1 cellular context compared by ENCODE assay signal in the genomic region with DNA sequence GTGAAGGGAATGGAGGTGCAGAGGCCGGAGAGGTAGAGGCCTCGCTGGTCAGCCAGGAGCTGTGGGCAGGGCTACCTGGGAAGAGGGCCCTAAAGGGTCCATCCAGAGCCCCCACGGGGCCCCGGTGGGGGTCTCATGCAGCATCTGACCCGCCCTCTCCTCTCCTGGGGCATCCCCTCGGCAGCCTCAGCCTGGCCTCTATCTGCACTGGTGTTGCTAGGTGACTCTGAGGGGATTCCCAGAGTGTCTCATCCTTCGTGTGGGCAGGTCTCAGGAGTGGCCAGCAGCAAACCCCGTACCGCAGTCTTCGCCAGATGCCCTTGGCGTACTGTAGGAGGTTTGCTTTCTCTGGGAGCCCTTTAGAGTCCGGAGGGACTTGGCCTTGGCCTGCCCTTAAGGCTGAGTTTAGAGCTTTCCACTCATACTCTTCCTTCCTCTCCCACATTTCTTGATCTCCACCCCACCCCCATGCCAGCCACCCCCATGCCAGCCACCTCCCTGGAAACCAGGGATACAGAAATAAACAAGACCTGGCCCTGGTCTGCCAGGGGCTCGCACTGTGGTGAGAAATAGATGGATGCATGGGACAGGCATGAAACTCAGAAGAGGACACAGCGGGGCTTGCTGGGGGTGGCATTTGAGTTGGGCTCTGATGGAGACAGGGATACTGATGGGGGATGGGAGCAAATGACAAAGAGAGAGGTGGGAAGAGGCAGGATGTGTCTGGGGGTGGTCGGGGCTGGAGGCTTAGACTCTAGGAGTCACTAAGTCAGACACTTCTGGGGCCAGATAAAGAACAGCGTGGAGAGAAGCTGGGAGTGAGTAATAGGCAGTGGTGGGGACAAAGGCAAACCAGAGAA.
TF ChIP-seq lines count a peak whose summit lies in the region.

No MANE protein-coding gene starts in this region.

TF ChIP-seq in WTC11, 78 proteins besides CTCF, POLR2A, EP300 and RAD21:
- TF ChIP-seq, protein P1, sequence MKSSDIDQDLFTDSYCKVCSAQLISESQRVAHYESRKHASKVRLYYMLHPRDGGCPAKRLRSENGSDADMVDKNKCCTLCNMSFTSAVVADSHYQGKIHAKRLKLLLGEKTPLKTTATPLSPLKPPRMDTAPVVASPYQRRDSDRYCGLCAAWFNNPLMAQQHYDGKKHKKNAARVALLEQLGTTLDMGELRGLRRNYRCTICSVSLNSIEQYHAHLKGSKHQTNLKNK (CRISPR knock-in tag; IDR thresholded peaks at IDR 0.05): no peak
- no peak for TF ChIP-seq TEAD1 (CRISPR knock-in tag; IDR thresholded peaks at IDR 0.05)
- no peak for TF ChIP-seq EMX1 (CRISPR knock-in tag; IDR thresholded peaks at IDR 0.05)
- TF ChIP-seq, protein P2, sequence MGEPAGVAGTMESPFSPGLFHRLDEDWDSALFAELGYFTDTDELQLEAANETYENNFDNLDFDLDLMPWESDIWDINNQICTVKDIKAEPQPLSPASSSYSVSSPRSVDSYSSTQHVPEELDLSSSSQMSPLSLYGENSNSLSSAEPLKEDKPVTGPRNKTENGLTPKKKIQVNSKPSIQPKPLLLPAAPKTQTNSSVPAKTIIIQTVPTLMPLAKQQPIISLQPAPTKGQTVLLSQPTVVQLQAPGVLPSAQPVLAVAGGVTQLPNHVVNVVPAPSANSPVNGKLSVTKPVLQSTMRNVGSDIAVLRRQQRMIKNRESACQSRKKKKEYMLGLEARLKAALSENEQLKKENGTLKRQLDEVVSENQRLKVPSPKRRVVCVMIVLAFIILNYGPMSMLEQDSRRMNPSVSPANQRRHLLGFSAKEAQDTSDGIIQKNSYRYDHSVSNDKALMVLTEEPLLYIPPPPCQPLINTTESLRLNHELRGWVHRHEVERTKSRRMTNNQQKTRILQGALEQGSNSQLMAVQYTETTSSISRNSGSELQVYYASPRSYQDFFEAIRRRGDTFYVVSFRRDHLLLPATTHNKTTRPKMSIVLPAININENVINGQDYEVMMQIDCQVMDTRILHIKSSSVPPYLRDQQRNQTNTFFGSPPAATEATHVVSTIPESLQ (CRISPR knock-in tag; IDR thresholded peaks at IDR 0.05): no peak
- TF ChIP-seq GTF2I (CRISPR knock-in tag; conservative IDR thresholded peaks at IDR 0.05): no peak
- TF ChIP-seq TCF7 (CRISPR knock-in tag; IDR thresholded peaks at IDR 0.05; ENCODE audit: low read depth): no peak
- TF ChIP-seq, protein P3, sequence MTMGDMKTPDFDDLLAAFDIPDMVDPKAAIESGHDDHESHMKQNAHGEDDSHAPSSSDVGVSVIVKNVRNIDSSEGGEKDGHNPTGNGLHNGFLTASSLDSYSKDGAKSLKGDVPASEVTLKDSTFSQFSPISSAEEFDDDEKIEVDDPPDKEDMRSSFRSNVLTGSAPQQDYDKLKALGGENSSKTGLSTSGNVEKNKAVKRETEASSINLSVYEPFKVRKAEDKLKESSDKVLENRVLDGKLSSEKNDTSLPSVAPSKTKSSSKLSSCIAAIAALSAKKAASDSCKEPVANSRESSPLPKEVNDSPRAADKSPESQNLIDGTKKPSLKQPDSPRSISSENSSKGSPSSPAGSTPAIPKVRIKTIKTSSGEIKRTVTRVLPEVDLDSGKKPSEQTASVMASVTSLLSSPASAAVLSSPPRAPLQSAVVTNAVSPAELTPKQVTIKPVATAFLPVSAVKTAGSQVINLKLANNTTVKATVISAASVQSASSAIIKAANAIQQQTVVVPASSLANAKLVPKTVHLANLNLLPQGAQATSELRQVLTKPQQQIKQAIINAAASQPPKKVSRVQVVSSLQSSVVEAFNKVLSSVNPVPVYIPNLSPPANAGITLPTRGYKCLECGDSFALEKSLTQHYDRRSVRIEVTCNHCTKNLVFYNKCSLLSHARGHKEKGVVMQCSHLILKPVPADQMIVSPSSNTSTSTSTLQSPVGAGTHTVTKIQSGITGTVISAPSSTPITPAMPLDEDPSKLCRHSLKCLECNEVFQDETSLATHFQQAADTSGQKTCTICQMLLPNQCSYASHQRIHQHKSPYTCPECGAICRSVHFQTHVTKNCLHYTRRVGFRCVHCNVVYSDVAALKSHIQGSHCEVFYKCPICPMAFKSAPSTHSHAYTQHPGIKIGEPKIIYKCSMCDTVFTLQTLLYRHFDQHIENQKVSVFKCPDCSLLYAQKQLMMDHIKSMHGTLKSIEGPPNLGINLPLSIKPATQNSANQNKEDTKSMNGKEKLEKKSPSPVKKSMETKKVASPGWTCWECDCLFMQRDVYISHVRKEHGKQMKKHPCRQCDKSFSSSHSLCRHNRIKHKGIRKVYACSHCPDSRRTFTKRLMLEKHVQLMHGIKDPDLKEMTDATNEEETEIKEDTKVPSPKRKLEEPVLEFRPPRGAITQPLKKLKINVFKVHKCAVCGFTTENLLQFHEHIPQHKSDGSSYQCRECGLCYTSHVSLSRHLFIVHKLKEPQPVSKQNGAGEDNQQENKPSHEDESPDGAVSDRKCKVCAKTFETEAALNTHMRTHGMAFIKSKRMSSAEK (CRISPR knock-in tag; IDR thresholded peaks at IDR 0.05; ENCODE audit: borderline replicate concordance): no peak
